ENCODE assay signal across 8 cellular contexts in the genomic region with DNA sequence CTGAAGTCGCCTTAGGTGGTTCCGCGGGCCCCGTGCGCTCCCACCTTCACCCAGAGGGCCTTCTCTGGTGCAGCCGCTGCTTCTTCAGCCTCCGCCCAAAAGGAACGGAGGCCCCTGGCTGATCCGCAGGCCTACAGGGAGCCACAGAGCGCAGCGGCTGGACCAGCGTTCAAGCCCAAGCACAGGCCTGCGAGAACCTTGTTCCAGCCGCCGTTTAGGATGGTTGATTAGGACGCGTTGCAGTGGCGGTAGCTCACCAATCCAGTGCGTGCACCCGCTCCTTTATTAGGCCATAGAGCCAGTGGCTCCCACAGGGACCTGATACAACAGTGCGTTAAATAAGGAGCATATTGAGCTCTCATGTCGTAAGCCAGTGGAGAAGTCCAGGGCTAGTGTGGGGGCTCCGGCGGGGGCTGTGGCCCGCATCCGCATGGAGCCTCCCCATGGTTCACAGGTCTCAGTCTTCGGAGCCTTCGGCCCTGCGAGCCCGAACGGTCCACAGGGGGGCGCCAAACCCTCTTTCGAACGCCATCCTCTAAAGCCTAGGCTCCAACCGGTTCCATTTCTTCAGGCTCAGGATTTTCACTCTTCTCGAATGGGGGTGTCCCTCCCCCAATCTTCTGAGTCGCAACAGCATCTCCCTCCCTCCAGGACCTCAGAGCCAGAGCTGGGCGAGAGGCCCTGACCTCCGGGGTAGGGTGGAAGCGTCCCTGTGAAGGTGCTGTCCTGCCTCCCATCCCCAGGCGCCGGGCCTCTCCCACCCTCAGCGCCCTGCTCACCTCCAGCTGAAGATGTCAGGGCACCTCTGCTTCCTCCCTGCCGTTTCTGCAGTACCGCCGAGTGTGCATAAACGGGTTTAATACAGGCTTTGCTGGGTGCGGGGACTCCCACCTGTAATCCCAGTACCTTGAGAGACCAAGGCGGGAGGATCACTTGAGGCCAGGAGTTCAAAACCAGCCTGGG.
A peak's percentile ranks its signal among the peaks of the same experiment; 100 is the strongest.
DNase-seq lines count a peak whose midpoint lies in the region; ATAC-seq, FAIRE-seq and TF ChIP-seq lines count a peak whose summit lies in the region.
"Not testable (repeated sequence)": the region's sequence is repeated elsewhere in the genome, so short reads cannot be mapped to it uniquely, and the experiment has no call there.

No MANE protein-coding gene starts in this region.

- H3K27ac Mint-ChIP-seq in MCF 10A (ENCODE audit: low read depth, unreplicated experiment); stimulated activated naive B cell treated with anti-CD40 and anti-IgM and Interleukin-4, amounts not matched to agents 10 μg/mL and 1 μg/mL and 100 μg/mL, for 72 hours: not testable (repeated sequence)

- ATAC-seq in IMR-90 (ENCODE audit: low read depth): peak; percentile 87
- ATAC-seq in stimulated activated naive B cell treated with anti-CD40 and anti-IgM and Interleukin-4, amounts not matched to agents 10 μg/mL and 1 μg/mL and 100 μg/mL, for 72 hours (replicated peaks): peak; percentile 87 to 92

- not testable (repeated sequence) for H4K91ac ChIP-seq in IMR-90 (ENCODE audit: insufficient read depth, low read depth, low read length)

- dilution Hi-C loops in IMR-90 (cut with HindIII; ENCODE audit: low sequenced_read_pairs, unreplicated experiment): not testable (repeated sequence)

- BruUV-seq in IMR-90 (replicated peaks; lab: Mats Ljungman, UMichigan); MCF 10A (replicated peaks; lab: Mats Ljungman, UMichigan): not testable (repeated sequence)

- H3K36me3 ChIP-seq in IMR-90 (ENCODE audit: control insufficient read depth, insufficient read depth, low read length); OCI-LY1 (ENCODE audit: insufficient read depth, low read length); right atrium auricular region; parathyroid adenoma (ENCODE audit: control insufficient read depth, insufficient read depth, low read length): not testable (repeated sequence)

- not testable (repeated sequence) for H3K4me1 ChIP-seq in IMR-90 (ENCODE audit: control insufficient read depth, insufficient read depth, low read length); OCI-LY1 (ENCODE audit: insufficient read depth, low read length, severe bottlenecking); right atrium auricular region; parathyroid adenoma

- not testable (repeated sequence) for H3K18ac ChIP-seq in IMR-90 (ENCODE audit: low read depth, low read length)

- H4K5ac ChIP-seq in IMR-90 (ENCODE audit: low read depth, low read length): not testable (repeated sequence)

- H2AK9ac ChIP-seq in IMR-90 (replicated peaks; ENCODE audit: low read depth, low read length, poor library complexity): not testable (repeated sequence)

- intact Hi-C loops in IMR-90 (cut with micrococcal nuclease): loop anchor here (5.0 kb wide), 1 partner anchor 350 kb away; no protein-coding TSS in a partner anchor
- intact Hi-C loops in MCF 10A (cut with micrococcal nuclease): not testable (repeated sequence)

- DNase-seq in D721Med (ENCODE audit: insufficient read length, low spot score): peak; percentile 36
- peak; percentile 13 for DNase-seq in IMR-90
- DNase-seq in activated CD4-positive, alpha-beta T cell treated with anti-CD3 and anti-CD28 coated beads, Interleukin-2, amount 50 U/mL, for 48 hours: peak; percentile 85 to 87
- peak; percentile 62 for DNase-seq in MCF 10A (ENCODE audit: unreplicated experiment)
- DNase-seq in right atrium auricular region (ENCODE audit: low spot score): peak; percentile 64
- peak; percentile 37 for DNase-seq in stimulated activated naive B cell treated with anti-CD40 and anti-IgM and Interleukin-4, amounts not matched to agents 10 μg/mL and 1 μg/mL and 100 μg/mL, for 72 hours

- not testable (repeated sequence) for H2AFZ ChIP-seq in IMR-90 (replicated peaks; ENCODE audit: low read length, poor library complexity); OCI-LY1 (ENCODE audit: low read length)
- H2AFZ ChIP-seq in parathyroid adenoma: peak overlapping the region; percentile 10

- H2BK5ac ChIP-seq in IMR-90 (ENCODE audit: low read depth, low read length, poor library complexity, severe bottlenecking): not testable (repeated sequence)

- TF ChIP-seq CTCF in D721Med (IDR thresholded peaks at IDR 0.05; ENCODE audit: insufficient read depth, missing control alignments) (peak; percentile 60), IMR-90 (conservative IDR thresholded peaks at IDR 0.05; ENCODE audit: low read depth, low read length) (peak; percentile 55), OCI-LY1 (IDR thresholded peaks at IDR 0.05; ENCODE audit: low read length) (peak; percentile 61), MCF 10A (IDR thresholded peaks at IDR 0.05; ENCODE audit: unreplicated experiment) (peak; percentile 62), right atrium auricular region (IDR thresholded peaks at IDR 0.05) (peak; percentile 53 to 70), parathyroid adenoma (IDR thresholded peaks at IDR 0.05) (peak; percentile 43)

- H4K20me1 ChIP-seq in IMR-90 (ENCODE audit: insufficient read depth, low read length); OCI-LY1 (ENCODE audit: insufficient read depth, low read length): not testable (repeated sequence)

- not testable (repeated sequence) for H2AK5ac ChIP-seq in IMR-90 (ENCODE audit: low read depth, low read length)

- H3K79me2 ChIP-seq in OCI-LY1 (ENCODE audit: insufficient read depth, low read length); parathyroid adenoma: not testable (repeated sequence)

- H3K79me1 ChIP-seq in IMR-90 (ENCODE audit: low read depth in 1 of 2, low read length in 2 of 2): not testable (repeated sequence)

- POLR2A ChIA-PET in IMR-90 (lab: Charles Lee; ENCODE audit: unreplicated experiment); MCF 10A (lab: Yijun Ruan, JAX): not testable (repeated sequence)

- H3K27ac ChIP-seq in IMR-90 (ENCODE audit: insufficient read depth, low read length); OCI-LY1 (ENCODE audit: low read depth, low read length, poor library complexity, severe bottlenecking); right atrium auricular region; parathyroid adenoma: not testable (repeated sequence)

- H3K4me2 ChIP-seq in IMR-90 (ENCODE audit: low read depth, low read length); parathyroid adenoma (ENCODE audit: low read length): not testable (repeated sequence)
- peak overlapping the region; percentile 47; the same call in 1 of the 2 replicates for H3K4me2 ChIP-seq in OCI-LY1 (ENCODE audit: low read length)

- H3K9me2 ChIP-seq in OCI-LY1 (ENCODE audit: low read depth, low read length): not testable (repeated sequence)

- H2BK15ac ChIP-seq in IMR-90 (ENCODE audit: low read depth, low read length): not testable (repeated sequence)

- not testable (repeated sequence) for H2BK20ac ChIP-seq in IMR-90 (ENCODE audit: low read depth, low read length)

- not testable (repeated sequence) for H3K9me3 Mint-ChIP-seq in MCF 10A (ENCODE audit: unreplicated experiment); stimulated activated naive B cell treated with anti-CD40 and anti-IgM and Interleukin-4, amounts not matched to agents 10 μg/mL and 1 μg/mL and 100 μg/mL, for 72 hours

- H3K9me1 ChIP-seq in IMR-90 (ENCODE audit: insufficient read depth, low read length): not testable (repeated sequence)

- H3K56ac ChIP-seq in IMR-90 (ENCODE audit: extremely low read depth, insufficient read depth, low read length): not testable (repeated sequence)

- not testable (repeated sequence) for H3K4me3 ChIP-seq in IMR-90 (ENCODE audit: insufficient read depth, low read depth, low read length); OCI-LY1 (ENCODE audit: low read depth, low read length, poor library complexity, severe bottlenecking); right atrium auricular region; parathyroid adenoma (ENCODE audit: low read depth, low read length)

- H3K23ac ChIP-seq in IMR-90 (ENCODE audit: low read depth, low read length): not testable (repeated sequence)

- FAIRE-seq in D721Med (lab: Jason Lieb, UNC): not testable (repeated sequence)

- not testable (repeated sequence) for H3F3A ChIP-seq in OCI-LY1 (ENCODE audit: insufficient read depth, low read length)

- H2BK120ac ChIP-seq in IMR-90 (ENCODE audit: low read depth, low read length): not testable (repeated sequence)

- H3K4me1 Mint-ChIP-seq in MCF 10A (ENCODE audit: insufficient read depth, unreplicated experiment); stimulated activated naive B cell treated with anti-CD40 and anti-IgM and Interleukin-4, amounts not matched to agents 10 μg/mL and 1 μg/mL and 100 μg/mL, for 72 hours: not testable (repeated sequence)

- in situ Hi-C loops in IMR-90 (cut with MboI; ENCODE audit: low sequenced_read_pairs): not testable (repeated sequence)

- CTCF ChIA-PET in IMR-90 (lab: Yijun Ruan, JAX); MCF 10A (lab: Yijun Ruan, JAX): not testable (repeated sequence)

- H3K27me3 Mint-ChIP-seq in MCF 10A (ENCODE audit: insufficient read depth, unreplicated experiment); stimulated activated naive B cell treated with anti-CD40 and anti-IgM and Interleukin-4, amounts not matched to agents 10 μg/mL and 1 μg/mL and 100 μg/mL, for 72 hours: not testable (repeated sequence)

- not testable (repeated sequence) for TF ChIP-seq POLR2A in IMR-90 (IDR thresholded peaks at IDR 0.05; ENCODE audit: low read depth, low read length)

- peak; percentile 49 for TF ChIP-seq RAD21 in IMR-90 (IDR thresholded peaks at IDR 0.05; ENCODE audit: low read length)

- WGBS in IMR-90 (ENCODE audit: extremely low coverage in 2 of 2, insufficient read length in 1 of 2), 2 experiments: 55% methylated on average over 5 of the region's 49 CpGs; no CpG with 5 or more reads in 1 of the 2 experiments

- not testable (repeated sequence) for H3K9ac ChIP-seq in IMR-90 (ENCODE audit: low read depth, low read length); OCI-LY1 (ENCODE audit: low read length); parathyroid adenoma

- not testable (repeated sequence) for H3K27me3 ChIP-seq in IMR-90 (ENCODE audit: control insufficient read depth, insufficient read depth, low read length); OCI-LY1 (ENCODE audit: insufficient read depth, low read length); right atrium auricular region; parathyroid adenoma (ENCODE audit: control insufficient read depth, insufficient read depth, low read length)

- H3K9me3 ChIP-seq in IMR-90 (ENCODE audit: control insufficient read depth, insufficient read depth, low read length); OCI-LY1 (ENCODE audit: low read length); right atrium auricular region; parathyroid adenoma (ENCODE audit: control insufficient read depth, low read length): not testable (repeated sequence)

- not testable (repeated sequence) for H3K4me3 Mint-ChIP-seq in MCF 10A (ENCODE audit: unreplicated experiment); stimulated activated naive B cell treated with anti-CD40 and anti-IgM and Interleukin-4, amounts not matched to agents 10 μg/mL and 1 μg/mL and 100 μg/mL, for 72 hours

- H4K8ac ChIP-seq in IMR-90 (ENCODE audit: low read depth in 2 of 2, low read length in 2 of 2): not testable (repeated sequence)

- not testable (repeated sequence) for H3K36me3 Mint-ChIP-seq in MCF 10A (ENCODE audit: insufficient read depth, unreplicated experiment); stimulated activated naive B cell treated with anti-CD40 and anti-IgM and Interleukin-4, amounts not matched to agents 10 μg/mL and 1 μg/mL and 100 μg/mL, for 72 hours

- H3K14ac ChIP-seq in IMR-90 (replicated peaks; ENCODE audit: low read depth, low read length): not testable (repeated sequence)

- not testable (repeated sequence) for H3K4ac ChIP-seq in IMR-90 (ENCODE audit: low read depth, low read length)

Comparison
In these comparisons a context has a peak if more than half of its experiments do, and no peak if none do; other contexts are left out.
1. DNase-seq: peak in every context shown above with its lines; median percentile 86 in activated CD4-positive, alpha-beta T cell treated with anti-CD3 and anti-CD28 coated beads, Interleukin-2, amount 50 U/mL, for 48 hours; 64 in right atrium auricular region; 62 in MCF 10A; 37 in stimulated activated naive B cell treated with anti-CD40 and anti-IgM and Interleukin-4, amounts not matched to agents 10 μg/mL and 1 μg/mL and 100 μg/mL, for 72 hours; 36 in D721Med; 13 in IMR-90.